In the genomic region with DNA sequence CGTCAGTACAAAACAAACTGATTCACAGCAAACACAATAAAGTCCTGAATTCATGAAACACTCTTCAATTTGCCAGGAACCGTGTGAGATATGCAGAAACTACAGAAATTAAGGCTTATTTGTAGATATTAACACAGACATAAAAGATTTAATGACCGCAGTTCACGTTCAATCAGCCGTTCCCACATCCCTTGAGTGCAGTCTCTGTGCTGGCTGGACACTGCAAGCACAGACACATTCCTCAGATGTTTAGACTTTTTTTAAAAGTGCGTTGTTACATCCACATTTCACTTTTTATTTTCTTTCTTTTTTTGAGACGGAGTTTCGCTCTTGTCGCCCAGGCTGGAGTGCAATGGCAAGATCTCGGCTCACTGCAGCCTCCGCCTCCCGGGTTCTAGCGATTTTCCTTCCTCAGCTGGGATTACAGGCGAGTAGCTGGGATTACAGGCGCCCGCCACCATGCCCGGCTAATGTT, we compare ENCODE assay signal across 7 cellular contexts. TPM values are rescaled to one million over a fixed set of nuclear protein-coding genes. Genes with fewer than 3 reads are reported as not detected.
DNase-seq lines count a peak whose midpoint lies in the region; ATAC-seq and TF ChIP-seq lines count a peak whose summit lies in the region.

No MANE protein-coding gene starts in this region.

- no peaks in the 10 kb centered on the region for H3F3A ChIP-seq in SU-DHL-6 (ENCODE audit: insufficient read depth)

- no peak overlapping the region for H3K14ac ChIP-seq in neuronal stem cell (ENCODE audit: low read length)

- H3K9ac ChIP-seq in SU-DHL-6 (ENCODE audit: low read length) (peak overlapping the region; percentile 84), neuronal stem cell (ENCODE audit: low read depth, low read length, poor library complexity) (no peak overlapping the region)

- peak; percentile 42 for DNase-seq in fibroblast of pulmonary artery (ENCODE audit: low read depth)
- DNase-seq in neuronal stem cell (ENCODE audit: low spot score): no peak
- DNase-seq in GM19240 (ENCODE audit: insufficient read length, low spot score): no peak

- no peak overlapping the region for H2BK15ac ChIP-seq in neuronal stem cell (ENCODE audit: low read length)

- no peak overlapping the region for H3K18ac ChIP-seq in neuronal stem cell (ENCODE audit: low read length)

- no peak overlapping the region for H3K4ac ChIP-seq in neuronal stem cell (ENCODE audit: low read length)

- no peaks in the 10 kb centered on the region for H3K27me3 ChIP-seq in SU-DHL-6 (ENCODE audit: low read length)
- H3K27me3 ChIP-seq in neuronal stem cell (ENCODE audit: control insufficient read depth in 3 of 3, insufficient read depth in 3 of 3, low read depth in 1 of 3, low read length in 3 of 3): no peaks in the 10 kb centered on the region

- no CpG with 5 or more reads among the region's 17 CpGs for WGBS in neuronal stem cell (ENCODE audit: extremely low coverage in 2 of 2, insufficient read length in 2 of 2, insufficient replicate concordance in 1 of 2), 2 donors

- H3K4me1 ChIP-seq in neuronal stem cell (ENCODE audit: control insufficient read depth in 2 of 2, insufficient read depth in 1 of 2, low read depth in 1 of 2, low read length in 2 of 2): peaks cover 6 to 11% of the 10 kb centered on the region in 2 donors

- no peak overlapping the region for H2BK5ac ChIP-seq in neuronal stem cell (ENCODE audit: low read length)

- H2AFZ ChIP-seq in SU-DHL-6 (ENCODE audit: low read depth, low read length, severe bottlenecking) (peak overlapping the region; percentile 96), neuronal stem cell (ENCODE audit: low read length) (peak overlapping the region; percentile 100)

- no peaks in the 10 kb centered on the region for H3K36me3 ChIP-seq in SU-DHL-6 (ENCODE audit: low read length)
- peaks cover 2 to 25% of the 10 kb centered on the region in 2 donors for H3K36me3 ChIP-seq in neuronal stem cell (replicated peaks in 1 of 2; ENCODE audit: control insufficient read depth in 2 of 2, insufficient read depth in 2 of 2, low read length in 2 of 2)

- H3K9me3 ChIP-seq in SU-DHL-6 (ENCODE audit: insufficient read depth, low read length) (no peaks in the 10 kb centered on the region), neuronal stem cell (replicated peaks in 1 of 2; ENCODE audit: control insufficient read depth in 2 of 2, insufficient read depth in 1 of 2, low read depth in 1 of 2, low read length in 2 of 2) (peaks cover 0 to 3% of the 10 kb centered on the region in 2 donors)

- peak overlapping the region; percentile 63; the same call in 1 of the 2 replicates for H3K27ac ChIP-seq in SU-DHL-6 (ENCODE audit: low read depth, low read length)
- peak overlapping the region; percentile 78 for H3K27ac ChIP-seq in neuronal stem cell (replicated peaks; ENCODE audit: low read length)

- H3K4me3 ChIP-seq in SU-DHL-6 (ENCODE audit: insufficient read depth, low read length, poor library complexity, severe bottlenecking) (peak overlapping the region; percentile 93), fibroblast of pulmonary artery (replicated peaks; ENCODE audit: low read depth, low read length) (peak overlapping the region; percentile 66), neuronal stem cell (ENCODE audit: low read length in 2 of 2) (peak overlapping the region; percentile 82 to 94)

- TF ChIP-seq CTCF in SU-DHL-6 (IDR thresholded peaks at IDR 0.05; ENCODE audit: insufficient read depth, low read length, poor library complexity, severe bottlenecking) (no peak), fibroblast of pulmonary artery (IDR thresholded peaks at IDR 0.05; ENCODE audit: low read length, missing control alignments) (no peak)

- ATAC-seq in GM19328 (IDR thresholded peaks at IDR 0.05; ENCODE audit: unreplicated experiment) (peak; percentile 0), GM18498 (IDR thresholded peaks at IDR 0.05; ENCODE audit: unreplicated experiment) (no peak), GM19467 (IDR thresholded peaks at IDR 0.05; ENCODE audit: unreplicated experiment) (no peak)

- no peaks in the 10 kb centered on the region for H4K20me1 ChIP-seq in SU-DHL-6 (ENCODE audit: low read depth, low read length)

- H3K79me2 ChIP-seq in SU-DHL-6 (ENCODE audit: insufficient read depth, low read length): peaks cover 21% of the 10 kb centered on the region

- peak overlapping the region; percentile 95 for H3K4me2 ChIP-seq in SU-DHL-6 (ENCODE audit: low read depth, low read length, poor library complexity, severe bottlenecking)
- H3K4me2 ChIP-seq in neuronal stem cell (ENCODE audit: insufficient read depth, low read length, poor library complexity, severe bottlenecking): peak overlapping the region; percentile 45

- no peaks in the 10 kb centered on the region for H3K79me1 ChIP-seq in neuronal stem cell (ENCODE audit: low read depth, low read length)

- no peak overlapping the region for H4K91ac ChIP-seq in neuronal stem cell (ENCODE audit: low read depth, low read length, poor library complexity)

- H3K9me2 ChIP-seq in SU-DHL-6 (replicated peaks; ENCODE audit: insufficient read depth, low read length): no peaks in the 10 kb centered on the region

- no peak overlapping the region for H4K8ac ChIP-seq in neuronal stem cell (ENCODE audit: low read depth, low read length)

- no peak overlapping the region for H2BK120ac ChIP-seq in neuronal stem cell (ENCODE audit: low read depth, low read length)

- H2AK5ac ChIP-seq in neuronal stem cell (ENCODE audit: low read depth, low read length): no peak overlapping the region

- H2BK12ac ChIP-seq in neuronal stem cell (ENCODE audit: low read length): no peak overlapping the region

- no peak overlapping the region for H3K23ac ChIP-seq in neuronal stem cell (ENCODE audit: low read depth, low read length, poor library complexity)

RNA-seq across cellular contexts. Expression of a gene that starts 0.5 kb away (rescaled TPM):
- 51.9 TPM for polyA plus RNA-seq in neuronal stem cell (2013, experiment 1 of 2)
- 52.1 TPM for polyA plus RNA-seq in neuronal stem cell (2013, experiment 2 of 2)
